1 cellular context compared by ENCODE assay signal in genomic region chr11:47375020-47375419, GRCh38.
TF ChIP-seq lines count a peak whose summit lies in the region.

No MANE protein-coding gene starts in this region.

TF ChIP-seq in GM12878, 131 proteins besides CTCF, POLR2A, EP300 and RAD21:
- no peak for TF ChIP-seq ZZZ3 (IDR thresholded peaks at IDR 0.05; ENCODE audit: control insufficient read depth, insufficient read length, low read depth)
- no peak for TF ChIP-seq IRF4 (IDR thresholded peaks at IDR 0.05; ENCODE audit: low read depth, low read length)
- no peak for TF ChIP-seq HDGF (IDR thresholded peaks at IDR 0.05)
- no peak for TF ChIP-seq ZBTB4 (CRISPR knock-in tag; IDR thresholded peaks at IDR 0.05)
- TF ChIP-seq SRF (IDR thresholded peaks at IDR 0.05; ENCODE audit: low read depth in 2 of 2, low read length in 2 of 2): no peak
- TF ChIP-seq CHD4 (IDR thresholded peaks at IDR 0.05): no peak
- TF ChIP-seq IRF3 (IDR thresholded peaks at IDR 0.05): no peak
- no peak for TF ChIP-seq SREBF2 (IDR thresholded peaks at IDR 0.05; ENCODE audit: low read length)
- no peak for TF ChIP-seq NBN (IDR thresholded peaks at IDR 0.05)
- TF ChIP-seq RCOR1 (conservative IDR thresholded peaks at IDR 0.05; ENCODE audit: low read depth, low read length): no peak
- no peak for TF ChIP-seq NRF1 (conservative IDR thresholded peaks at IDR 0.05; ENCODE audit: low read depth, low read length)
- TF ChIP-seq EGR1 (IDR thresholded peaks at IDR 0.05; ENCODE audit: borderline replicate concordance in 1 of 2, low read depth in 2 of 2, low read length in 2 of 2): no peak
- no peak for TF ChIP-seq MYC (IDR thresholded peaks at IDR 0.05; ENCODE audit: insufficient read depth, insufficient read length, insufficient replicate concordance, low read length, severe bottlenecking)
- no peak for TF ChIP-seq BCL11A (IDR thresholded peaks at IDR 0.05; ENCODE audit: low read depth, low read length)
- no peak for TF ChIP-seq ZBTB11 (CRISPR knock-in tag; IDR thresholded peaks at IDR 0.05)
- no peak for TF ChIP-seq RELA (IDR thresholded peaks at IDR 0.05; ENCODE audit: borderline replicate concordance, partially characterized antibody)
